ENCODE assay signal across 1 cellular context in the genomic region with DNA sequence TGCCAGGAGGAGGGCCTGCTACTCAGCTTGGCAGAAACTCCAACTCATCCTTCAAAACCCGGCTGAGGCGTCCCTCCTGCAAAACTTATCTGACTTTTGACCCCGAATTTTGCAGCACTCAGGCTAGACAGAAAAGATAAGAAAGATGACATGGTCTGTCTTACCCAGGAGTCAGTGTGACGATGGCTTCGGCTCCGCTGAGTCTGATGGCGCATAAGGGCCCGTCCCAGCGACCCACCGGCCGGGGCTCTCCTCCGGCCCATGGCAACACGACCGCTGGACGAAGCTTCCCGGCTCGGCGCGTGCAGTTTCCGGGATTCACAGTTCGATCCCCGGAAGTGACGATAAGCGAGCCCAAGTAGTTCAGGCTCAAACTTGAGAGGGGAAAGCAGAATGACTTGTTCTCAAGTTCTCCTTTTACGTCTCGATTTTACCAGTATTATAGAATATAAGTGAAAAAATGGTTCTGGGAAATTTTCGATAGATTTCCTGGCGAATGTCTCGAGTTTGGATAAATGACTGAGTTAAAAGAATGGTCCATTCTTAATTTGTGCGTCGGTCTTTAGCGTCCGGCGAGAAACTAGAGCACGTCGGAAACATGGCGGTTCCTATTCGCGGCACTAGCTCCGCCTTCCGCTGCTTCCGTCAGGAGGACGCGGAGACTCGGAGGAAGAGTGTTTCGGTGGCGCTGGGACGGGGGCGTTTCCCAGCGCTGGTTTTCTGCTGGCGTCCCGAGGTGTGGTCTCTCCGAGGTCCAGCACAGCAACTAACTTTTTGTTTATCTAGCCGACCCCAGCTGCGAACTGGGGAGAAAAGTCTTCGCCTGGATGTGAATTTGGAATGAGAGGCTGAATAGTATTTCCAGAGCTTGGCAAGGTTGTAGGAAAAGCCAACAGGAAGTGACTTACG.
TF ChIP-seq lines count a peak whose summit lies in the region.

Gene LSG1, minus strand, starts transcription at position 292 of the 909 bp plus-strand sequence. Its CDS starts 29 bp downstream, at position 263.

TF ChIP-seq in K562, 482 proteins besides CTCF, POLR2A, EP300 and RAD21 (continued from another document and continues in another):
- TF ChIP-seq ESRRA (IDR thresholded peaks at IDR 0.05; ENCODE audit: borderline replicate concordance, low read depth) (peak; percentile 35; the same call in 1 of the 2 replicates), NONO (IDR thresholded peaks at IDR 0.05; ENCODE audit: low read depth in 2 of 2, low read length in 1 of 2) (peak in 1 of 2 experiments; percentile 98; a peak in 2 of 4 replicates), CCNT2 (IDR thresholded peaks at IDR 0.05; ENCODE audit: borderline replicate concordance, extremely low read depth, insufficient read length, low read depth, low read length) (no peak), XRCC5 (IDR thresholded peaks at IDR 0.05; ENCODE audit: low read depth, low read length) (peak; percentile 63; the same call in 1 of the 2 replicates), BHLHE40 (IDR thresholded peaks at IDR 0.05; ENCODE audit: low read length) (peak; percentile 87), HDAC2 (IDR thresholded peaks at IDR 0.05) (peak; percentile 64; the same call in 1 of the 2 replicates), ZNF347 (CRISPR knock-in tag; IDR thresholded peaks at IDR 0.05; ENCODE audit: low read depth) (no peak), BCL6 (CRISPR knock-in tag; IDR thresholded peaks at IDR 0.05) (no peak), CUX1 (CRISPR knock-in tag; IDR thresholded peaks at IDR 0.05) (peak; percentile 57; the same call in 1 of the 2 replicates), ERF (CRISPR knock-in tag; IDR thresholded peaks at IDR 0.05) (0 out of 2 replicates have a peak, but pooled peaks have one; percentile 30), ZNF175 (CRISPR knock-in tag; IDR thresholded peaks at IDR 0.05; ENCODE audit: low read depth) (peak; percentile 71; the same call in 1 of the 2 replicates), PHF8 (IDR thresholded peaks at IDR 0.05; ENCODE audit: borderline replicate concordance, low read length) (peak; percentile 87; the same call in 1 of the 2 replicates), SMARCE1 (IDR thresholded peaks at IDR 0.05) (no peak; the same call in 1 of the 2 replicates), YY1 (IDR thresholded peaks at IDR 0.05; ENCODE audit: borderline replicate concordance in 1 of 3, control insufficient read depth in 1 of 3, extremely low read depth in 1 of 3, insufficient read depth in 3 of 3, insufficient read length in 1 of 3, insufficient replicate concordance in 2 of 3, low read depth in 1 of 3, low read length in 2 of 3) (peak; percentile 64 to 96 (median 93)), ZNF212 (CRISPR knock-in tag; IDR thresholded peaks at IDR 0.05) (0 out of 2 replicates have a peak, but pooled peaks have one; percentile 21), E2F8 (IDR thresholded peaks at IDR 0.05; ENCODE audit: low read depth, partially characterized antibody) (peak; percentile 93), KLF1 (tag; IDR thresholded peaks at IDR 0.05) (peak; percentile 11; the same call in 1 of the 2 replicates), SFPQ (IDR thresholded peaks at IDR 0.05; ENCODE audit: low read depth, low read length) (no peak), ILF3 (IDR thresholded peaks at IDR 0.05; ENCODE audit: borderline replicate concordance) (no peak)
- TF ChIP-seq, protein P1, sequence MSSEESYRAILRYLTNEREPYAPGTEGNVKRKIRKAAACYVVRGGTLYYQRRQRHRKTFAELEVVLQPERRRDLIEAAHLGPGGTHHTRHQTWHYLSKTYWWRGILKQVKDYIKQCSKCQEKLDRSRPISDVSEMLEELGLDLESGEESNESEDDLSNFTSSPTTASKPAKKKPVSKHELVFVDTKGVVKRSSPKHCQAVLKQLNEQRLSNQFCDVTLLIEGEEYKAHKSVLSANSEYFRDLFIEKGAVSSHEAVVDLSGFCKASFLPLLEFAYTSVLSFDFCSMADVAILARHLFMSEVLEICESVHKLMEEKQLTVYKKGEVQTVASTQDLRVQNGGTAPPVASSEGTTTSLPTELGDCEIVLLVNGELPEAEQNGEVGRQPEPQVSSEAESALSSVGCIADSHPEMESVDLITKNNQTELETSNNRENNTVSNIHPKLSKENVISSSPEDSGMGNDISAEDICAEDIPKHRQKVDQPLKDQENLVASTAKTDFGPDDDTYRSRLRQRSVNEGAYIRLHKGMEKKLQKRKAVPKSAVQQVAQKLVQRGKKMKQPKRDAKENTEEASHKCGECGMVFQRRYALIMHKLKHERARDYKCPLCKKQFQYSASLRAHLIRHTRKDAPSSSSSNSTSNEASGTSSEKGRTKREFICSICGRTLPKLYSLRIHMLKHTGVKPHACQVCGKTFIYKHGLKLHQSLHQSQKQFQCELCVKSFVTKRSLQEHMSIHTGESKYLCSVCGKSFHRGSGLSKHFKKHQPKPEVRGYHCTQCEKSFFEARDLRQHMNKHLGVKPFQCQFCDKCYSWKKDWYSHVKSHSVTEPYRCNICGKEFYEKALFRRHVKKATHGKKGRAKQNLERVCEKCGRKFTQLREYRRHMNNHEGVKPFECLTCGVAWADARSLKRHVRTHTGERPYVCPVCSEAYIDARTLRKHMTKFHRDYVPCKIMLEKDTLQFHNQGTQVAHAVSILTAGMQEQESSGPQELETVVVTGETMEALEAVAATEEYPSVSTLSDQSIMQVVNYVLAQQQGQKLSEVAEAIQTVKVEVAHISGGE (CRISPR knock-in tag; IDR thresholded peaks at IDR 0.05) = peak; percentile 96 to 99 (median 99)
- TF ChIP-seq, protein P2, sequence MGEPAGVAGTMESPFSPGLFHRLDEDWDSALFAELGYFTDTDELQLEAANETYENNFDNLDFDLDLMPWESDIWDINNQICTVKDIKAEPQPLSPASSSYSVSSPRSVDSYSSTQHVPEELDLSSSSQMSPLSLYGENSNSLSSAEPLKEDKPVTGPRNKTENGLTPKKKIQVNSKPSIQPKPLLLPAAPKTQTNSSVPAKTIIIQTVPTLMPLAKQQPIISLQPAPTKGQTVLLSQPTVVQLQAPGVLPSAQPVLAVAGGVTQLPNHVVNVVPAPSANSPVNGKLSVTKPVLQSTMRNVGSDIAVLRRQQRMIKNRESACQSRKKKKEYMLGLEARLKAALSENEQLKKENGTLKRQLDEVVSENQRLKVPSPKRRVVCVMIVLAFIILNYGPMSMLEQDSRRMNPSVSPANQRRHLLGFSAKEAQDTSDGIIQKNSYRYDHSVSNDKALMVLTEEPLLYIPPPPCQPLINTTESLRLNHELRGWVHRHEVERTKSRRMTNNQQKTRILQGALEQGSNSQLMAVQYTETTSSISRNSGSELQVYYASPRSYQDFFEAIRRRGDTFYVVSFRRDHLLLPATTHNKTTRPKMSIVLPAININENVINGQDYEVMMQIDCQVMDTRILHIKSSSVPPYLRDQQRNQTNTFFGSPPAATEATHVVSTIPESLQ (CRISPR knock-in tag; IDR thresholded peaks at IDR 0.05) = no peak
- TF ChIP-seq, protein P3, sequence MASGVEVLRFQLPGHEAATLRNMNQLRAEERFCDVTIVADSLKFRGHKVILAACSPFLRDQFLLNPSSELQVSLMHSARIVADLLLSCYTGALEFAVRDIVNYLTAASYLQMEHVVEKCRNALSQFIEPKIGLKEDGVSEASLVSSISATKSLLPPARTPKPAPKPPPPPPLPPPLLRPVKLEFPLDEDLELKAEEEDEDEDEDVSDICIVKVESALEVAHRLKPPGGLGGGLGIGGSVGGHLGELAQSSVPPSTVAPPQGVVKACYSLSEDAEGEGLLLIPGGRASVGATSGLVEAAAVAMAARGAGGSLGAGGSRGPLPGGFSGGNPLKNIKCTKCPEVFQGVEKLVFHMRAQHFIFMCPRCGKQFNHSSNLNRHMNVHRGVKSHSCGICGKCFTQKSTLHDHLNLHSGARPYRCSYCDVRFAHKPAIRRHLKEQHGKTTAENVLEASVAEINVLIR (CRISPR knock-in tag; IDR thresholded peaks at IDR 0.05) = peak; percentile 85
- TF ChIP-seq, protein P4, sequence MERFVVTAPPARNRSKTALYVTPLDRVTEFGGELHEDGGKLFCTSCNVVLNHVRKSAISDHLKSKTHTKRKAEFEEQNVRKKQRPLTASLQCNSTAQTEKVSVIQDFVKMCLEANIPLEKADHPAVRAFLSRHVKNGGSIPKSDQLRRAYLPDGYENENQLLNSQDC (CRISPR knock-in tag; IDR thresholded peaks at IDR 0.05) = 0 out of 2 replicates have a peak, but pooled peaks have one; percentile 16
- TF ChIP-seq, protein P5, sequence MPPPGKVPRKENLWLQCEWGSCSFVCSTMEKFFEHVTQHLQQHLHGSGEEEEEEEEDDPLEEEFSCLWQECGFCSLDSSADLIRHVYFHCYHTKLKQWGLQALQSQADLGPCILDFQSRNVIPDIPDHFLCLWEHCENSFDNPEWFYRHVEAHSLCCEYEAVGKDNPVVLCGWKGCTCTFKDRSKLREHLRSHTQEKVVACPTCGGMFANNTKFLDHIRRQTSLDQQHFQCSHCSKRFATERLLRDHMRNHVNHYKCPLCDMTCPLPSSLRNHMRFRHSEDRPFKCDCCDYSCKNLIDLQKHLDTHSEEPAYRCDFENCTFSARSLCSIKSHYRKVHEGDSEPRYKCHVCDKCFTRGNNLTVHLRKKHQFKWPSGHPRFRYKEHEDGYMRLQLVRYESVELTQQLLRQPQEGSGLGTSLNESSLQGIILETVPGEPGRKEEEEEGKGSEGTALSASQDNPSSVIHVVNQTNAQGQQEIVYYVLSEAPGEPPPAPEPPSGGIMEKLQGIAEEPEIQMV (tag; conservative IDR thresholded peaks at IDR 0.05; ENCODE audit: low read depth) = 0 out of 2 replicates have a peak, but pooled peaks have one; percentile 23
